Comparison of ENCODE assay signal across 8 cellular contexts in the genomic region with DNA sequence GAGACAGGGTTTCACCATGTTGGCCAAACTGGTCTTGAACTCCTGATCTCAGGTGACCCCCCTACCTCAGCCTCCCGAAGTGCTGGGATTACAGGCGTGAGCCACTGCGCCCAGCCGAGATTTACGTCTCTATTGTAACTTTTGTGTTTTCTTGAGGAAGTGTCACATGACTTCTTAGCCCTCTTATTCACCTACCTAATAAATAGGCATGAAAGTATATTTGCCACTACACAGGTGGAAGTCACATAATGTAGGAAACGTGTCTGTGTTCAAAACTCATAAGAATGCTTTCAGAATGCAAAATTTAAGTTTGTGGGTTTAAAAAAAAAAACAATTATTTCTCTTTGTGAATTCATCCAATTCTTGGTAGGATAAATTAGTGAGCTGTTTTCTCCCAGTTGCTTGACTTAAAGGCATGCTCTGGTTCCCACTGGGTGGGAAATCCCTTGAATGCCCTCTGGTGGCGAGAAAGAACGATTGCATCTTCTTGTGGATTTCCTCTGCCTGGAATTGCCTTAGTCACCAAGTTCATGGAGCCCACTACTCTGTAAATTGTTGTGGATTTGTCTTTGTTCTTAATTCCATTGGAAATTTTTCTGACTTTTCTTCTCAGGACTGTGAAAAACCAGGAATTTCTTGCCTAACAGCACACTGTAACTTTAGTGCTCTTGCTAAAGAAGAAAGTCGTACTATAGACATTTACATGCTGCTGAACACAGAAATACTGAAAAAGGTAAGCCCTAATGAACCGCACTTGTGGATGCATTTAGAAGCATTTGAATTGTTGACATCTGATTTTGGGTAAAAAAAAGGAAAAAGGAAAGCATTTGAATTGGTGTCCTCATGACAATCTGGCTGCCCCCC.
DNase-seq lines count a peak whose midpoint lies in the region; ATAC-seq and TF ChIP-seq lines count a peak whose summit lies in the region.

No MANE protein-coding gene starts in this region.

- TF ChIP-seq POLR2A in lower leg skin (IDR thresholded peaks at IDR 0.05) = no peak

- H3K27me3 Mint-ChIP-seq in stimulated activated naive CD8-positive, alpha-beta T cell treated with anti-CD3 and anti-CD28 coated beads, Interleukin-15, amount 100 ng/mL, for 72 hours = peaks cover under 1% of the 10 kb centered on the region

- DNase-seq in AG04449 (ENCODE audit: low read depth, low spot score) = peak; percentile 28
- peak; percentile 73 for DNase-seq in GM10248 (ENCODE audit: extremely low spot score)
- DNase-seq in NCI-H774 (lab: John Stamatoyannopoulos, UW) = peak; percentile 16
- peak; percentile 51 for DNase-seq in brain microvascular endothelial cell
- DNase-seq in iPS-NIHi7 (ENCODE audit: extremely low spot score) = peak; percentile 89
- peak in 1 of 2 donors; percentile 8 for DNase-seq in stimulated activated naive CD8-positive, alpha-beta T cell treated with anti-CD3 and anti-CD28 coated beads, Interleukin-15, amount 100 ng/mL, for 72 hours
- DNase-seq in lower leg skin (ENCODE audit: low spot score in 2 of 2) = no peak

- intact Hi-C loops in lower leg skin (cut with DNase I; ENCODE audit: low total_unique reads) = no loop called here

- no peak overlapping the region for H3K4me3 Mint-ChIP-seq in stimulated activated naive CD8-positive, alpha-beta T cell treated with anti-CD3 and anti-CD28 coated beads, Interleukin-15, amount 100 ng/mL, for 72 hours

- TF ChIP-seq CTCF in AG04449 (IDR thresholded peaks at IDR 0.05; ENCODE audit: insufficient read depth, low read length, missing control alignments) (peak; percentile 81), GM10248 (IDR thresholded peaks at IDR 0.05; ENCODE audit: control extremely low read depth, extremely low read depth, low read depth, missing control alignments) (peak; percentile 78), brain microvascular endothelial cell (IDR thresholded peaks at IDR 0.05; ENCODE audit: low read depth, low read length, missing control alignments) (peak; percentile 90), lower leg skin (IDR thresholded peaks at IDR 0.05) (peak in 1 of 3 donors; percentile 28)

- 56 to 57% methylated on average over 10 of the region's 10 CpGs for WGBS in lower leg skin, 2 donors

- no peak overlapping the region for H3K27ac ChIP-seq in brain microvascular endothelial cell

- H3K27me3 ChIP-seq in brain microvascular endothelial cell (replicated peaks) = peaks cover 53% of the 10 kb centered on the region

- in situ Hi-C loops in brain microvascular endothelial cell (cut with HindIII; ENCODE audit: low pct_ligation_motif_present, low sequenced_read_pairs) = no loop called here

- POLR2A ChIA-PET in AG04449 (lab: Yijun Ruan, JAX) (no interaction called here), GM10248 (lab: Yijun Ruan, JAX) (no interaction called here)

- H3K27ac Mint-ChIP-seq in stimulated activated naive CD8-positive, alpha-beta T cell treated with anti-CD3 and anti-CD28 coated beads, Interleukin-15, amount 100 ng/mL, for 72 hours = no peak overlapping the region

- ATAC-seq in HG03571 (IDR thresholded peaks at IDR 0.05; ENCODE audit: unreplicated experiment) = peak; percentile 68
- ATAC-seq in stimulated activated naive CD8-positive, alpha-beta T cell treated with anti-CD3 and anti-CD28 coated beads, Interleukin-15, amount 100 ng/mL, for 72 hours = peak; percentile 56

- H3K36me3 ChIP-seq in brain microvascular endothelial cell (replicated peaks) = no peaks in the 10 kb centered on the region

- H3K4me1 Mint-ChIP-seq in stimulated activated naive CD8-positive, alpha-beta T cell treated with anti-CD3 and anti-CD28 coated beads, Interleukin-15, amount 100 ng/mL, for 72 hours = peaks cover 11% of the 10 kb centered on the region

- H3K4me3 ChIP-seq in AG04449 (ENCODE audit: low read depth, low read length) (no peak overlapping the region), brain microvascular endothelial cell (ENCODE audit: low read depth, low read length) (no peak overlapping the region), lower leg skin (ENCODE audit: low read depth, poor library complexity, severe bottlenecking) (no peak overlapping the region)

- CTCF ChIA-PET in AG04449 (lab: Yijun Ruan, JAX) (interaction anchor here (0.6 to 4.0 kb wide), 13 partner anchors 10 to 1050 kb away, joined by 3 to 20 read pairs (median 4); no protein-coding TSS in a partner anchor), GM10248 (lab: Yijun Ruan, JAX) (interaction anchor here (0.7 to 1.6 kb wide), 7 partner anchors 13 to 1041 kb away, joined by 3 to 7 read pairs (median 3); no protein-coding TSS in a partner anchor)

- H3K9me3 Mint-ChIP-seq in stimulated activated naive CD8-positive, alpha-beta T cell treated with anti-CD3 and anti-CD28 coated beads, Interleukin-15, amount 100 ng/mL, for 72 hours = peaks cover 0 to 14% of the 10 kb centered on the region in 2 donors

Comparison
In these comparisons a context has a peak if more than half of its experiments do, and no peak if none do; other contexts are left out.
1. DNase-seq: peak in AG04449 (single experiment), GM10248 (single experiment), NCI-H774 (single experiment), brain microvascular endothelial cell (single experiment) and iPS-NIHi7 (single experiment); none in lower leg skin (0 of 2).